Comparison of ENCODE assay signal across 15 cellular contexts in genomic region chr9:118643118-118643517, GRCh38.
DNase-seq lines count a peak whose midpoint lies in the region; ATAC-seq, FAIRE-seq and TF ChIP-seq lines count a peak whose summit lies in the region.
"Had no signal": no experiment of that assay in that cellular context is flagged by ENCODE, and none has a peak within 500 bp of the region (broad histone marks: within the 10 kb centered on the region; RNA-seq: fewer than 3 reads in every experiment).

No MANE protein-coding gene starts in this region.

- 20 to 41% methylated on average over 2 of the region's 2 CpGs for WGBS in upper lobe of left lung, 2 donors
- 27% methylated on average over 2 of the region's 2 CpGs for WGBS in smooth muscle cell (ENCODE audit: low lambda C conversion rate)

- H4K20me1 ChIP-seq in keratinocyte (ENCODE audit: control insufficient read depth, extremely low read depth, insufficient read depth, low read length): no peaks in the 10 kb centered on the region
- H4K20me1 ChIP-seq in smooth muscle cell (ENCODE audit: low read depth): no peaks in the 10 kb centered on the region

- H3K9me3 ChIP-seq in keratinocyte (ENCODE audit: control insufficient read depth, low read depth, low read length) (peaks cover 4% of the 10 kb centered on the region), upper lobe of left lung (peaks cover 0 to 27% (median 6%) of the 10 kb centered on the region in 4 donors), smooth muscle cell (replicated peaks; ENCODE audit: low read depth) (peaks cover 8% of the 10 kb centered on the region)
- H3K9me3 ChIP-seq: colonic mucosa had no signal

- H3K4me1 ChIP-seq in keratinocyte (ENCODE audit: control insufficient read depth, extremely low read depth, insufficient read depth, low read length) (no peaks in the 10 kb centered on the region), upper lobe of left lung (no peaks in the 10 kb centered on the region), smooth muscle cell (ENCODE audit: low read depth) (no peaks in the 10 kb centered on the region)
- H3K4me1 ChIP-seq: colonic mucosa had no signal

- TF ChIP-seq EP300 in upper lobe of left lung (IDR thresholded peaks at IDR 0.05): peak in 1 of 4 donors; percentile 85

- H3K27ac ChIP-seq in keratinocyte (ENCODE audit: control insufficient read depth, insufficient read depth, low read length) (no peak overlapping the region), upper lobe of left lung (peak overlapping the region in 3 of 4 donors; percentile 33 to 57 (median 56)), smooth muscle cell (ENCODE audit: low read depth) (no peak overlapping the region)
- H3K27ac ChIP-seq: colonic mucosa had no signal

- H3K36me3 ChIP-seq in keratinocyte (ENCODE audit: control insufficient read depth in 2 of 2, extremely low read depth in 1 of 2, insufficient read depth in 2 of 2, low read length in 2 of 2) (no peaks in the 10 kb centered on the region), upper lobe of left lung (no peaks in the 10 kb centered on the region), smooth muscle cell (ENCODE audit: low read depth) (no peaks in the 10 kb centered on the region)
- H3K36me3 ChIP-seq: colonic mucosa had no signal

- no peaks in the 10 kb centered on the region for H3K9me1 ChIP-seq in keratinocyte (ENCODE audit: control insufficient read depth, extremely low read depth, insufficient read depth, low read length)

- no peaks in the 10 kb centered on the region for H3F3A ChIP-seq in smooth muscle cell (ENCODE audit: low read depth)

- peak; percentile 78 to 96 for ATAC-seq in upper lobe of left lung (ENCODE audit: low FRiP score in 2 of 2)
- no peak for ATAC-seq in GM18867 (IDR thresholded peaks at IDR 0.05; ENCODE audit: unreplicated experiment)
- ATAC-seq: Right ventricle myocardium inferior had no signal

- H2AFZ ChIP-seq in keratinocyte (ENCODE audit: control insufficient read depth, low read length): no peak overlapping the region
- no peak overlapping the region for H2AFZ ChIP-seq in smooth muscle cell (ENCODE audit: low read depth)

- TF ChIP-seq POLR2A in upper lobe of left lung (IDR thresholded peaks at IDR 0.05): no peak

- no peaks in the 10 kb centered on the region for H3K79me2 ChIP-seq in keratinocyte (ENCODE audit: control insufficient read depth, insufficient read depth, low read length)
- no peaks in the 10 kb centered on the region for H3K79me2 ChIP-seq in smooth muscle cell (ENCODE audit: low read depth)

- TF ChIP-seq CTCF in keratinocyte (optimal IDR thresholded peaks at IDR 0.05 in 1 of 3, IDR thresholded peaks at IDR 0.05 in 1 of 3, conservative IDR thresholded peaks at IDR 0.05 in 1 of 3; ENCODE audit: extremely low read depth in 1 of 3, insufficient read depth in 2 of 3, low read length in 3 of 3): no peak
- no peak for TF ChIP-seq CTCF in upper lobe of left lung (IDR thresholded peaks at IDR 0.05)
- no peak for TF ChIP-seq CTCF in smooth muscle cell (IDR thresholded peaks at IDR 0.05; ENCODE audit: borderline replicate concordance, insufficient read depth, poor library complexity, severe bottlenecking)

- dilution Hi-C loops in keratinocyte (cut with MboI; ENCODE audit: extremely low pct_ligation_motif_present, low sequenced_read_pairs): no loop called here

- H3K4me2 ChIP-seq in keratinocyte (ENCODE audit: control insufficient read depth, extremely low read depth, insufficient read depth, low read depth, low read length) (peak overlapping the region; percentile 3), smooth muscle cell (no peak overlapping the region)

- no peaks in the 10 kb centered on the region for H3K27me3 ChIP-seq in keratinocyte (ENCODE audit: control insufficient read depth, extremely low read depth, insufficient read depth, low read length)
- H3K27me3 ChIP-seq in upper lobe of left lung: no peaks in the 10 kb centered on the region
- H3K27me3 ChIP-seq in smooth muscle cell (ENCODE audit: low read depth): no peaks in the 10 kb centered on the region
- H3K27me3 ChIP-seq: colonic mucosa had no signal

- H3K4me3 ChIP-seq in keratinocyte (ENCODE audit: control insufficient read depth in 2 of 3, extremely low read depth in 1 of 3, insufficient read depth in 2 of 3, low read depth in 1 of 3, low read length in 3 of 3) (no peak overlapping the region), upper lobe of left lung (no peak overlapping the region), smooth muscle cell (no peak overlapping the region)
- H3K4me3 ChIP-seq: colonic mucosa had no signal

- FAIRE-seq in keratinocyte (lab: Jason Lieb, UNC): peak; percentile 67

- DNase-seq in NCI-H2196 treated with DMSO at 0.1 percent for 48 hours (lab: John Stamatoyannopoulos, UW; ENCODE audit: unreplicated experiment) (peak; percentile 10), NCI-H2196 (lab: John Stamatoyannopoulos, UW; ENCODE audit: unreplicated experiment) (no peak), amniotic epithelial cell (ENCODE audit: low read depth) (peak; percentile 86), keratinocyte (ENCODE audit: low read depth, low spot score) (peak; percentile 32), upper lobe of left lung (peak in 1 of 2 donors; percentile 86), smooth muscle cell (lab: John Stamatoyannopoulos, UW; ENCODE audit: unreplicated experiment) (no peak)
- no peak for DNase-seq in activated CD4-positive, CD25-positive, alpha-beta regulatory T cell (lab: John Stamatoyannopoulos, UW)
- DNase-seq: 8988T; activated CD4-positive, alpha-beta T cell treated with anti-CD3 and anti-CD28 coated beads for 4 hours; activated effector memory CD4-positive, alpha-beta T cell treated with Interleukin-2 at 50 U/mL for 16 hours; colonic mucosa; KG1; NCI-H2171 treated with DMSO at 0.1 percent for 48 hours had no signal

- H3K9ac ChIP-seq in keratinocyte (ENCODE audit: control insufficient read depth, extremely low read depth, insufficient read depth, low read length) (no peak overlapping the region), smooth muscle cell (ENCODE audit: low read depth) (no peak overlapping the region)

Comparison
In these comparisons a context has a peak if more than half of its experiments do, and no peak if none do; other contexts are left out.
1. DNase-seq: peak in NCI-H2196 treated with DMSO at 0.1 percent for 48 hours (single experiment), amniotic epithelial cell (single experiment) and keratinocyte (single experiment); none in NCI-H2196 (single experiment), smooth muscle cell (single experiment) and activated CD4-positive, CD25-positive, alpha-beta regulatory T cell (0 of 4).
2. H3K27ac ChIP-seq: peak in upper lobe of left lung (3 of 4); none in keratinocyte (single experiment) and smooth muscle cell (single experiment).